Comparison of ENCODE assay signal across 16 cellular contexts in genomic region chr7:100066953-100067352, GRCh38. TPM values are rescaled to one million over a fixed set of nuclear protein-coding genes. Genes with fewer than 3 reads are reported as not detected.
DNase-seq lines count a peak whose midpoint lies in the region; ATAC-seq lines count a peak whose summit lies in the region.
"Had no signal": no experiment of that assay in that cellular context is flagged by ENCODE, and none has a peak within 500 bp of the region (broad histone marks: within the 10 kb centered on the region; RNA-seq: fewer than 3 reads in every experiment).

No MANE protein-coding gene starts in this region.

- no peak for DNase-seq in activated T-cell treated with anti-CD3 and anti-CD28 coated beads, Interleukin-2, amount 50 U/mL, for 24 hours
- DNase-seq in activated T-cell treated with anti-CD3 and anti-CD28 coated beads, Interleukin-2, amount 50 U/mL, for 1 hour, result no peak
- DNase-seq in SK-N-MC (ENCODE audit: low read depth, low spot score) (no peak), iPS-NIHi7 (ENCODE audit: extremely low spot score) (peak; percentile 49), NAMALWA (ENCODE audit: low spot score) (no peak), AML-193 (lab: John Stamatoyannopoulos, UW) (no peak)
- DNase-seq: DMS 273 treated with DMSO at 0.1 percent for 48 hours; GM23248; HFFc6; Kasumi-1; NCI-H2029; NCI-H526; NK-92 treated with Interleukin-12 subunit alpha and Interleukin-12 subunit beta, amount 100 ng/mL, for 24 hours had no signal

- peaks cover 23% of the 10 kb centered on the region for H3K9me3 ChIP-seq in SK-N-MC (ENCODE audit: low read depth, low read length)

- H3K27ac ChIP-seq in SK-N-MC (0 out of 2 replicates have a peak overlapping the region, but pooled peaks have one; percentile 25), temporal lobe (ENCODE audit: low read depth, low read length) (peak overlapping the region; percentile 46)
- H3K27ac ChIP-seq: GM23248 had no signal

- H3K9me3 Mint-ChIP-seq in activated T-cell treated with anti-CD3 and anti-CD28 coated beads, Interleukin-2, amount 50 U/mL, for 24 hours, result peaks cover 20% of the 10 kb centered on the region

- no peak overlapping the region for H3K4me3 Mint-ChIP-seq in activated T-cell treated with anti-CD3 and anti-CD28 coated beads, Interleukin-2, amount 50 U/mL, for 24 hours
- H3K4me3 Mint-ChIP-seq: HFFc6 had no signal

- H3K9ac ChIP-seq in SK-N-MC (ENCODE audit: insufficient read length), result no peak overlapping the region
- H3K9ac ChIP-seq: GM23248 had no signal

- H3K4me1 Mint-ChIP-seq in activated T-cell treated with anti-CD3 and anti-CD28 coated beads, Interleukin-2, amount 50 U/mL, for 24 hours (ENCODE audit: low read depth), result no peaks in the 10 kb centered on the region

- H3K36me3 Mint-ChIP-seq in activated T-cell treated with anti-CD3 and anti-CD28 coated beads, Interleukin-2, amount 50 U/mL, for 24 hours (ENCODE audit: low read depth), result peaks cover 80% of the 10 kb centered on the region

- no peaks in the 10 kb centered on the region for H3K27me3 Mint-ChIP-seq in activated T-cell treated with anti-CD3 and anti-CD28 coated beads, Interleukin-2, amount 50 U/mL, for 24 hours

- H3K36me3 ChIP-seq in SK-N-MC (ENCODE audit: insufficient read depth, low read length), result peaks cover 71% of the 10 kb centered on the region

- no peak for ATAC-seq in GM19452 (IDR thresholded peaks at IDR 0.05; ENCODE audit: unreplicated experiment)
- ATAC-seq: Right ventricle myocardium inferior had no signal

- H3K4me3 ChIP-seq in SK-N-MC, result no peak overlapping the region
- H3K4me3 ChIP-seq: GM23248 had no signal

- peak overlapping the region; percentile 9 for H3K27ac Mint-ChIP-seq in activated T-cell treated with anti-CD3 and anti-CD28 coated beads, Interleukin-2, amount 50 U/mL, for 24 hours
- H3K27ac Mint-ChIP-seq: HFFc6 had no signal

RNA-seq across cellular contexts. Expression of gene ZNF3, which starts 14.6 kb away (rescaled TPM):
- 32.9 TPM for total RNA-seq in temporal lobe

RNA-seq across cellular contexts. Expression of gene ZSCAN21, which starts 17.4 kb away (rescaled TPM):
- total RNA-seq in temporal lobe, result 13.5 TPM

RNA-seq across cellular contexts. Expression of gene COPS6, which starts 21.8 kb away (rescaled TPM):
- total RNA-seq in temporal lobe, result 33.2 TPM

RNA-seq across cellular contexts. Expression of gene MCM7, which starts 34.2 kb away (rescaled TPM):
- 48.4 TPM for total RNA-seq in temporal lobe

RNA-seq across cellular contexts. Expression of gene AP4M1, which starts 34.5 kb away (rescaled TPM):
- total RNA-seq in temporal lobe, result 20.4 TPM
